ENCODE assay signal across 21 cellular contexts in the genomic region with DNA sequence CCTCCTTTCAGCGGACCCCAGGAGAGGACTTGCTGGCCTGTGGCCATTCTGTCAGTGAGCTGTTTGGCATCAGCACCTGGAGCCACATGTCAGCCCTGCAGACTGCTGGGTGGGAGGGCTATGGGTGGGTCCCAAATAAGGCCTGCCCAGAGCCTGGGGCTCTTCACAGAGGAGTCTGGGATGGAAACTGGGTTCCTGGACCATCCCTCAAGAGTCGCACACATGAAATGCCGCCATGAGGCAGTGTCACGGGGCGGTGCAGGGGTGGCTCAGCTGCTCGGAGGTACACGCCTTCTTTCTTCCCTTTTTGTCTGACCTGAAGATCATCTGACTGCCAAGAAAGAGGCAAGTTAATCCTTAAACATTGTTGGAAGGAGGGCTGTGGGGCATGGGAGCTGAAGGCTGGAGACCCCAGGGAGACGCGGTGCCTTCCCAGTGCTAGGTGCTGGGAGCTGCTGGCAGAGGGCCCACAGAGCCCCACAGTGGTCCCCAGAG. TPM values are rescaled to one million over a fixed set of nuclear protein-coding genes. Genes with fewer than 3 reads are reported as not detected.
A peak's percentile ranks its signal among the peaks of the same experiment; 100 is the strongest.
DNase-seq lines count a peak whose midpoint lies in the region; ATAC-seq and TF ChIP-seq lines count a peak whose summit lies in the region.
"Had no signal": no experiment of that assay in that cellular context is flagged by ENCODE, and none has a peak within 500 bp of the region (broad histone marks: within the 10 kb centered on the region; RNA-seq: fewer than 3 reads in every experiment).

No MANE protein-coding gene starts in this region.

- TF ChIP-seq POLR2A in vagina (IDR thresholded peaks at IDR 0.05): no peak

- H3K27me3 ChIP-seq in left ventricle myocardium inferior (ENCODE audit: low read depth) (no peaks in the 10 kb centered on the region), endodermal cell (ENCODE audit: control insufficient read depth, insufficient read depth, low read length, poor library complexity, severe bottlenecking) (no peaks in the 10 kb centered on the region), vagina (no peaks in the 10 kb centered on the region)
- H3K27me3 ChIP-seq: Peyer's patch had no signal

- peaks cover 2% of the 10 kb centered on the region for H3K9me3 Mint-ChIP-seq in endodermal cell
- H3K9me3 Mint-ChIP-seq: activated B cell treated with CpG ODN at 0.5 μM for 24 hours; activated CD4-positive, alpha-beta memory T cell treated with anti-CD3 and anti-CD28 coated beads, Interleukin-2, amount 10 ng/mL, durations not matched to agents 7 days and 5 days; activated naive CD4-positive, alpha-beta T cell treated with anti-CD3 and anti-CD28 coated beads, Interleukin-2, amount 50 U/mL, for 24 hours; activated T-cell treated with anti-CD3 and anti-CD28 coated beads, Interleukin-2, amount 50 U/mL, for 4 hours had no signal

- no peak for TF ChIP-seq CTCF in left ventricle myocardium inferior (IDR thresholded peaks at IDR 0.05; ENCODE audit: borderline replicate concordance)
- no peak for TF ChIP-seq CTCF in endodermal cell (conservative IDR thresholded peaks at IDR 0.05)
- no peak for TF ChIP-seq CTCF in vagina (IDR thresholded peaks at IDR 0.05)

- peak overlapping the region; percentile 7 for H3K27ac ChIP-seq in left ventricle myocardium inferior (replicated peaks)
- H3K27ac ChIP-seq in endodermal cell (ENCODE audit: low read depth, low read length): no peak overlapping the region
- H3K27ac ChIP-seq in vagina: peak overlapping the region; percentile 70
- H3K27ac ChIP-seq: Peyer's patch had no signal

- H3K4me1 ChIP-seq in left ventricle myocardium inferior: peaks cover 99% of the 10 kb centered on the region
- H3K4me1 ChIP-seq in endodermal cell (ENCODE audit: control insufficient read depth, insufficient read depth, low read length): no peaks in the 10 kb centered on the region
- H3K4me1 ChIP-seq in vagina: peaks cover 95% of the 10 kb centered on the region

- no peaks in the 10 kb centered on the region for H3K9me3 ChIP-seq in left ventricle myocardium inferior (replicated peaks)
- no peaks in the 10 kb centered on the region for H3K9me3 ChIP-seq in endodermal cell (ENCODE audit: control insufficient read depth, low read length)
- no peaks in the 10 kb centered on the region for H3K9me3 ChIP-seq in vagina
- H3K9me3 ChIP-seq: Peyer's patch had no signal

- H3K4me1 Mint-ChIP-seq in endodermal cell: peaks cover 3% of the 10 kb centered on the region

- no peak overlapping the region for H3K9ac ChIP-seq in endodermal cell (ENCODE audit: extremely low read depth, low read length, poor library complexity, severe bottlenecking)

- no peak for ATAC-seq in left ventricle myocardium superior
- no peak for ATAC-seq in GM18873 (IDR thresholded peaks at IDR 0.05; ENCODE audit: low FRiP score, unreplicated experiment)
- ATAC-seq in HG03571 (IDR thresholded peaks at IDR 0.05; ENCODE audit: unreplicated experiment): no peak
- ATAC-seq: activated T-cell treated with anti-CD3 and anti-CD28 coated beads, Interleukin-2, amount 50 U/mL, for 4 hours; SK-N-SH treated with all-trans-retinoic acid at 6 μM for 48 hours had no signal

- peak overlapping the region; percentile 30 for H3K27ac Mint-ChIP-seq in endodermal cell
- H3K27ac Mint-ChIP-seq: activated B cell treated with CpG ODN at 0.5 μM for 24 hours; activated CD4-positive, alpha-beta memory T cell treated with anti-CD3 and anti-CD28 coated beads, Interleukin-2, amount 10 ng/mL, durations not matched to agents 7 days and 5 days; activated naive CD4-positive, alpha-beta T cell treated with anti-CD3 and anti-CD28 coated beads, Interleukin-2, amount 50 U/mL, for 24 hours had no signal

- 93 to 100% methylated on average over 7 to 9 of the region's 9 CpGs for WGBS in endodermal cell (ENCODE audit: insufficient coverage in 1 of 2, insufficient read length in 1 of 2), 2 experiments

- H3K36me3 ChIP-seq in left ventricle myocardium inferior (peaks cover 4% of the 10 kb centered on the region), endodermal cell (ENCODE audit: control insufficient read depth, insufficient read depth, low read length) (no peaks in the 10 kb centered on the region), vagina (peaks cover 0 to 6% of the 10 kb centered on the region in 2 donors)

- DNase-seq in left ventricle myocardium inferior (no peak), left ventricle myocardium superior (no peak), endodermal cell (peak; percentile 43), posterior vena cava (ENCODE audit: low spot score) (peak; percentile 60), vagina (ENCODE audit: extremely low spot score in 2 of 2) (no peak), NCI-H2196 (lab: John Stamatoyannopoulos, UW; ENCODE audit: unreplicated experiment) (no peak)
- DNase-seq: activated CD4-positive, alpha-beta memory T cell treated with anti-CD3 and anti-CD28 coated beads, Interleukin-2, amount 10 ng/mL, durations not matched to agents 7 days and 5 days; activated T-cell treated with anti-CD3 and anti-CD28 coated beads, Interleukin-2, amount 50 U/mL, for 4 hours; DMS 273 treated with DMSO at 0.1 percent for 48 hours; effector memory CD4-positive, alpha-beta T cell; GOT3; KBM-7; NCI-H1694 treated with DMSO at 0.1 percent for 48 hours; stimulated activated CD8-positive, alpha-beta memory T cell treated with anti-CD3 and anti-CD28 coated beads, Interleukin-4, amount 100 ng/mL, for 48 hours; T-helper 9 cell had no signal

- intact Hi-C loops in left ventricle myocardium inferior (cut with micrococcal nuclease): no loop called here
- intact Hi-C loops in left ventricle myocardium superior (cut with micrococcal nuclease): no loop called here
- intact Hi-C loops in posterior vena cava (cut with DNase I): no loop called here
- intact Hi-C loops in vagina (cut with DNase I): no loop called here

- no peaks in the 10 kb centered on the region for H3K27me3 Mint-ChIP-seq in endodermal cell (ENCODE audit: insufficient read depth)
- H3K27me3 Mint-ChIP-seq: activated B cell treated with CpG ODN at 0.5 μM for 24 hours; activated CD4-positive, alpha-beta memory T cell treated with anti-CD3 and anti-CD28 coated beads, Interleukin-2, amount 10 ng/mL, durations not matched to agents 7 days and 5 days; activated naive CD4-positive, alpha-beta T cell treated with anti-CD3 and anti-CD28 coated beads, Interleukin-2, amount 50 U/mL, for 24 hours had no signal

- no peak overlapping the region for H3K4me3 Mint-ChIP-seq in endodermal cell
- H3K4me3 Mint-ChIP-seq: activated B cell treated with CpG ODN at 0.5 μM for 24 hours; activated CD4-positive, alpha-beta memory T cell treated with anti-CD3 and anti-CD28 coated beads, Interleukin-2, amount 10 ng/mL, durations not matched to agents 7 days and 5 days; activated naive CD4-positive, alpha-beta T cell treated with anti-CD3 and anti-CD28 coated beads, Interleukin-2, amount 50 U/mL, for 24 hours; activated T-cell treated with anti-CD3 and anti-CD28 coated beads, Interleukin-2, amount 50 U/mL, for 4 hours had no signal

- peaks cover 15% of the 10 kb centered on the region for H3K36me3 Mint-ChIP-seq in endodermal cell (ENCODE audit: low read depth)
- H3K36me3 Mint-ChIP-seq: activated naive CD4-positive, alpha-beta T cell treated with anti-CD3 and anti-CD28 coated beads, Interleukin-2, amount 50 U/mL, for 24 hours had no signal

- H3K4me3 ChIP-seq in left ventricle myocardium inferior (no peak overlapping the region), endodermal cell (ENCODE audit: low read length) (no peak overlapping the region), vagina (no peak overlapping the region)
- H3K4me3 ChIP-seq: Peyer's patch had no signal

RNA-seq across cellular contexts. Expression of a gene that starts 14.8 kb away (rescaled TPM):
- total RNA-seq in left ventricle myocardium inferior: 350 TPM
- 335 TPM for total RNA-seq in left ventricle myocardium superior
- total RNA-seq in endodermal cell: 100 to 1,000 TPM; 154 to 155 TPM
- polyA plus RNA-seq in endodermal cell (2013, experiment 1 of 2): 126 TPM
- 112 TPM for polyA plus RNA-seq in endodermal cell (2013, experiment 2 of 2)
- total RNA-seq in posterior vena cava: 100 to 1,000 TPM; 359 to 405 TPM
- 202 TPM for total RNA-seq in vagina

Comparison
In these comparisons a context has a peak if more than half of its experiments do, and no peak if none do; other contexts are left out.
1. DNase-seq: peak in endodermal cell (single experiment) and posterior vena cava (single experiment); none in left ventricle myocardium inferior (single experiment), left ventricle myocardium superior (single experiment), vagina (0 of 2) and NCI-H2196 (single experiment).